8 cellular contexts compared by ENCODE assay signal in the genomic region with DNA sequence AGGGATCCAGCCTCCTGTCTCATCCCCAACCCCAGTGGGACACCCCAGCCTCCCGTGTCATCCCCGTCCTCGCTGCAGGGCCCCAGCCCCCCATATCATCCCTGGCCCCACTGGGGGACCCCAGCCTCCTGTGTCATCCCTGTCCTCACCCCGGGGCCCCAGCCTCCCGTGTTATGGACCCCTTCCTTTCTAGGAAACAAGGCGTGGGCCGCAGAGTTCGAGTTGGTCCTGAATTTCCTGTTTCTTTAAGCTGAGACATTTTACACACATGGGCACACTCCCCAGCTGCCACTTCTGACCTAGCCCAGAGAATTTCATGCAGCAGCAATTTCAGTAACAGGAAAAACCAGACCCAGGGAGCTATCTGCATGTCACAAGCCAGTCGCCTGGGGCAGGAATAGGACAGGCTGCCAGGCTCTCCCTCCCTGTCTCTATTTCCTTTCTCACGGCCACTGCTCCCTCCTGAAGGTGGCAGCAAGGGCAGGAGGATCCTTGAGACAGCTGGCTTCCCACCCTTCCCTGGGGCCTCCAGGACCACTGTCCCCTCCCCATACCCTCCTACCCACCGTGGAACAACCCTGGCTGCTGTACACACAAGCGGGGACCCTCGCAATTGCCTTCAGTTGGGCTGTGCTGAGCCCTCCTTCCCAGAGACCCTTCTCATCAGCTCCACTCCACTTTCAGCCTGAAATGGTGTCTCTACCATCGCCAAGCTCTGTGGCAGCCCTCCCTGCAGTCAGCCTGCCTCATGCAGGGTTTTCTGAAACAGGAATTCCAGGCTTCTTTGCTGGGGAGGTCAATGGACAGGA.
DNase-seq lines count a peak whose midpoint lies in the region; ATAC-seq and TF ChIP-seq lines count a peak whose summit lies in the region.

No MANE protein-coding gene starts in this region.

- no peaks in the 10 kb centered on the region for H3K27me3 Mint-ChIP-seq in neural crest cell (ENCODE audit: low read depth)

- H3K4me3 ChIP-seq in duodenal mucosa (ENCODE audit: low read depth in 1 of 2, low read length in 2 of 2): no peak overlapping the region

- H3K27me3 ChIP-seq in duodenal mucosa (ENCODE audit: control insufficient read depth in 1 of 2, insufficient read depth in 2 of 2, low read length in 2 of 2): no peaks in the 10 kb centered on the region

- H3K27ac ChIP-seq in duodenal mucosa (ENCODE audit: low read depth, low read length): no peak overlapping the region

- no peaks in the 10 kb centered on the region for H3K36me3 ChIP-seq in duodenal mucosa (ENCODE audit: control insufficient read depth in 1 of 2, insufficient read depth in 2 of 2, low read length in 2 of 2)

- peaks cover 18% of the 10 kb centered on the region for H3K4me1 Mint-ChIP-seq in neural crest cell

- no peaks in the 10 kb centered on the region for H3K36me3 Mint-ChIP-seq in neural crest cell (ENCODE audit: low read depth)

- peak overlapping the region; percentile 15 to 38 for H3K9ac ChIP-seq in duodenal mucosa (ENCODE audit: low read depth in 1 of 2, low read length in 2 of 2)

- no peak overlapping the region for H3K4me3 Mint-ChIP-seq in neural crest cell

- DNase-seq in DMS53 treated with DMSO at 0.1 percent for 48 hours (lab: John Stamatoyannopoulos, UW; ENCODE audit: unreplicated experiment) (peak; percentile 65), NCI-H1417 treated with DMSO at 0.1 percent for 48 hours (lab: John Stamatoyannopoulos, UW) (peak; percentile 64), neural crest cell (ENCODE audit: low read depth, low spot score) (no peak), cortex of kidney (lab: John Stamatoyannopoulos, UW) (no peak), NCI-H2029 treated with DMSO at 0.1 percent for 48 hours (lab: John Stamatoyannopoulos, UW) (no peak)
- no peak for DNase-seq in effector CD8-positive, alpha-beta T cell (lab: John Stamatoyannopoulos, UW)

- H3K4me1 ChIP-seq in duodenal mucosa (ENCODE audit: control insufficient read depth in 1 of 2, insufficient read depth in 2 of 2, low read length in 2 of 2): peaks cover 47 to 49% of the 10 kb centered on the region in 2 donors

- ATAC-seq in HG03139 (IDR thresholded peaks at IDR 0.05; ENCODE audit: unreplicated experiment): no peak

- no peaks in the 10 kb centered on the region for H3K9me3 ChIP-seq in duodenal mucosa (ENCODE audit: control insufficient read depth in 1 of 2, low read length in 2 of 2)

- peak overlapping the region; percentile 57 for H3K27ac Mint-ChIP-seq in neural crest cell (ENCODE audit: unreplicated experiment)

- no peak for TF ChIP-seq CTCF in neural crest cell (conservative IDR thresholded peaks at IDR 0.05)

- H3K9me3 Mint-ChIP-seq in neural crest cell: no peaks in the 10 kb centered on the region

Comparison
In these comparisons a context has a peak if more than half of its experiments do, and no peak if none do; other contexts are left out.
1. DNase-seq: peak in DMS53 treated with DMSO at 0.1 percent for 48 hours (single experiment) and NCI-H1417 treated with DMSO at 0.1 percent for 48 hours (single experiment); none in neural crest cell (single experiment), cortex of kidney (single experiment), NCI-H2029 treated with DMSO at 0.1 percent for 48 hours (single experiment) and effector CD8-positive, alpha-beta T cell (single experiment).